21 cellular contexts compared by ENCODE assay signal in the genomic region with DNA sequence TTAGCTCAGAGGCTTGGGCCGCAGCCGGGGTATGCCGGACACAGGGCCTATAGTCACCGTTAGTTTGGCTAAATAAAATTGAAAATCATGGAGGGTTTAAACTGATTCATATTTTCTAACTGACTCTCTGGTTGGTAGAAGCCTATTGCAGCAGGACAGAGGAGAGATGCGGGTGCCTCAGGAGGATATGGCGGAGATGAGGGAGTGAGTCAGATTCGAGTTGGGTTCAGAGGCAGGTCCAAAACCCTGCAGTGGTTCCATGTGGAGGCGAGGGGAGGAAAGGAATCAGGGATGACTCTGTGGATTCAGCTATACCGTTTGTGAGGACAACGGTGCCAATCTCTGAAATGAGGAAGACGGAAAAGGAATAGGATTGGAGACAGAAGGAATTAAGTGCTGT.
DNase-seq lines count a peak whose midpoint lies in the region; ATAC-seq and TF ChIP-seq lines count a peak whose summit lies in the region.
"Had no signal": no experiment of that assay in that cellular context is flagged by ENCODE, and none has a peak within 500 bp of the region (broad histone marks: within the 10 kb centered on the region; RNA-seq: fewer than 3 reads in every experiment).

No MANE protein-coding gene starts in this region.

- no peak for DNase-seq in cardiac muscle cell (ENCODE audit: low read depth in 1 of 2, low spot score in 1 of 2)
- no peak for DNase-seq in Right ventricle myocardium superior
- no peak for DNase-seq in IMR-90
- no peak for DNase-seq in neuronal stem cell (ENCODE audit: low spot score)
- DNase-seq in smooth muscle cell (lab: John Stamatoyannopoulos, UW; ENCODE audit: unreplicated experiment): no peak
- DNase-seq in dermis blood vessel endothelial cell: no peak
- DNase-seq: Caco-2; CD4-positive, CD25-positive, alpha-beta regulatory T cell; CD8-positive, alpha-beta T cell; DMS153; DMS79; EL; GDM1; GM23248; H7; HCEC 1CT had no signal

- no peak overlapping the region for H2BK12ac ChIP-seq in neuronal stem cell (ENCODE audit: low read length)

- ATAC-seq in Right ventricle myocardium superior (ENCODE audit: poor library complexity): no peak
- ATAC-seq in IMR-90 (ENCODE audit: low read depth): no peak
- no peak for ATAC-seq in GM18502 (IDR thresholded peaks at IDR 0.05; ENCODE audit: poor library complexity, unreplicated experiment)
- no peak for ATAC-seq in GM18858 (IDR thresholded peaks at IDR 0.05; ENCODE audit: unreplicated experiment)
- ATAC-seq: CD8-positive, alpha-beta T cell; GM12878 had no signal

- intact Hi-C loops in Right ventricle myocardium superior (cut with DNase I): no loop called here
- intact Hi-C loops in IMR-90 (cut with micrococcal nuclease): loop anchor here (5.0 kb wide), 1 partner anchor 41 kb away; no protein-coding TSS in a partner anchor

- H3K4me2 ChIP-seq in IMR-90 (ENCODE audit: low read depth, low read length) (no peak overlapping the region), neuronal stem cell (ENCODE audit: insufficient read depth, low read length, poor library complexity, severe bottlenecking) (no peak overlapping the region), smooth muscle cell (no peak overlapping the region)
- H3K4me2 ChIP-seq: BLaER1 had no signal

- peak overlapping the region; percentile 28; the same call in 1 of the 2 replicates for H3K4ac ChIP-seq in IMR-90 (ENCODE audit: low read depth, low read length)
- no peak overlapping the region for H3K4ac ChIP-seq in neuronal stem cell (ENCODE audit: low read length)

- H2AFZ ChIP-seq in IMR-90 (replicated peaks; ENCODE audit: low read length, poor library complexity) (no peak overlapping the region), neuronal stem cell (ENCODE audit: low read length) (no peak overlapping the region), smooth muscle cell (ENCODE audit: low read depth) (no peak overlapping the region)
- H2AFZ ChIP-seq: GM23248 had no signal

- dilution Hi-C loops in IMR-90 (cut with HindIII; ENCODE audit: low sequenced_read_pairs, unreplicated experiment): no loop called here

- H4K5ac ChIP-seq in IMR-90 (ENCODE audit: low read depth, low read length): no peak overlapping the region

- H2BK120ac ChIP-seq in IMR-90 (ENCODE audit: low read depth, low read length) (peak overlapping the region; percentile 35), neuronal stem cell (ENCODE audit: low read depth, low read length) (no peak overlapping the region)

- H4K91ac ChIP-seq in IMR-90 (ENCODE audit: insufficient read depth, low read depth, low read length) (no peak overlapping the region), neuronal stem cell (ENCODE audit: low read depth, low read length, poor library complexity) (no peak overlapping the region)

- H2BK5ac ChIP-seq in IMR-90 (ENCODE audit: low read depth, low read length, poor library complexity, severe bottlenecking): no peak overlapping the region
- no peak overlapping the region for H2BK5ac ChIP-seq in neuronal stem cell (ENCODE audit: low read length)

- H3K56ac ChIP-seq in IMR-90 (ENCODE audit: extremely low read depth, insufficient read depth, low read length): no peak overlapping the region

- no peak overlapping the region for H4K8ac ChIP-seq in IMR-90 (ENCODE audit: low read depth in 2 of 2, low read length in 2 of 2)
- no peak overlapping the region for H4K8ac ChIP-seq in neuronal stem cell (ENCODE audit: low read depth, low read length)

- H3K4me1 ChIP-seq in cardiac muscle cell (ENCODE audit: low read depth) (peaks cover 25% of the 10 kb centered on the region), IMR-90 (ENCODE audit: control insufficient read depth, insufficient read depth, low read length) (peaks cover 10% of the 10 kb centered on the region; the same call in 1 of the 2 replicates), neuronal stem cell (ENCODE audit: control insufficient read depth in 2 of 2, insufficient read depth in 1 of 2, low read depth in 1 of 2, low read length in 2 of 2) (peaks cover 0 to 4% of the 10 kb centered on the region in 2 donors), smooth muscle cell (ENCODE audit: low read depth) (peaks cover 8% of the 10 kb centered on the region)
- H3K4me1 ChIP-seq: BLaER1 had no signal

- TF ChIP-seq CTCF in cardiac muscle cell (IDR thresholded peaks at IDR 0.05; ENCODE audit: low read depth, low read length): no peak
- TF ChIP-seq CTCF in IMR-90 (conservative IDR thresholded peaks at IDR 0.05; ENCODE audit: low read depth, low read length): no peak
- no peak for TF ChIP-seq CTCF in smooth muscle cell (IDR thresholded peaks at IDR 0.05; ENCODE audit: borderline replicate concordance, insufficient read depth, poor library complexity, severe bottlenecking)

- no peak overlapping the region for H2BK20ac ChIP-seq in IMR-90 (ENCODE audit: low read depth, low read length)

- H3K27ac ChIP-seq in cardiac muscle cell (peak overlapping the region; percentile 84), IMR-90 (ENCODE audit: insufficient read depth, low read length) (no peak overlapping the region), neuronal stem cell (replicated peaks; ENCODE audit: low read length) (no peak overlapping the region), smooth muscle cell (ENCODE audit: low read depth) (peak overlapping the region; percentile 76)
- H3K27ac ChIP-seq: BLaER1, C4-2B, GM23248 had no signal

- no peak for TF ChIP-seq RAD21 in IMR-90 (IDR thresholded peaks at IDR 0.05; ENCODE audit: low read length)

- no TSS peak for BruUV-seq in IMR-90 (replicated peaks; lab: Mats Ljungman, UMichigan)

- H3K23ac ChIP-seq in IMR-90 (ENCODE audit: low read depth, low read length) (no peak overlapping the region), neuronal stem cell (ENCODE audit: low read depth, low read length, poor library complexity) (no peak overlapping the region)

- CTCF ChIA-PET in IMR-90 (lab: Yijun Ruan, JAX): no interaction called here

- H3K4me3 ChIP-seq in cardiac muscle cell (no peak overlapping the region), IMR-90 (ENCODE audit: insufficient read depth, low read depth, low read length) (no peak overlapping the region), neuronal stem cell (ENCODE audit: low read length in 2 of 2) (no peak overlapping the region), smooth muscle cell (no peak overlapping the region)
- H3K4me3 ChIP-seq: BLaER1, GM12878, GM23248 had no signal

- H4K20me1 ChIP-seq in IMR-90 (ENCODE audit: insufficient read depth, low read length) (no peaks in the 10 kb centered on the region), smooth muscle cell (ENCODE audit: low read depth) (no peaks in the 10 kb centered on the region)
- H4K20me1 ChIP-seq: BLaER1 had no signal

- 86% methylated on average over 9 of the region's 11 CpGs; no CpG with 5 or more reads in 1 of the 2 experiments for WGBS in IMR-90 (ENCODE audit: extremely low coverage in 2 of 2, insufficient read length in 1 of 2), 2 experiments
- WGBS in neuronal stem cell (ENCODE audit: extremely low coverage in 2 of 2, insufficient read length in 2 of 2, insufficient replicate concordance in 1 of 2), 2 donors: no CpG with 5 or more reads among the region's 11 CpGs
- WGBS in smooth muscle cell (ENCODE audit: low lambda C conversion rate): 80% methylated on average over 11 of the region's 11 CpGs

- H3F3A ChIP-seq in smooth muscle cell (ENCODE audit: low read depth): peaks cover 45% of the 10 kb centered on the region

- H2BK15ac ChIP-seq in IMR-90 (ENCODE audit: low read depth, low read length) (peak overlapping the region; percentile 73; the same call in 1 of the 3 replicates), neuronal stem cell (ENCODE audit: low read length) (no peak overlapping the region)

- H3K79me1 ChIP-seq in IMR-90 (ENCODE audit: low read depth in 1 of 2, low read length in 2 of 2) (no peaks in the 10 kb centered on the region; a peak in 1 of 4 replicates), neuronal stem cell (ENCODE audit: low read depth, low read length) (no peaks in the 10 kb centered on the region)

- H3K9me1 ChIP-seq in IMR-90 (ENCODE audit: insufficient read depth, low read length): peaks cover 15% of the 10 kb centered on the region; the same call in 1 of the 2 replicates

- POLR2A ChIA-PET in IMR-90 (lab: Charles Lee; ENCODE audit: unreplicated experiment): no interaction called here

- TF ChIP-seq POLR2A in IMR-90 (IDR thresholded peaks at IDR 0.05; ENCODE audit: low read depth, low read length): no peak

- no peak overlapping the region for H2AK9ac ChIP-seq in IMR-90 (replicated peaks; ENCODE audit: low read depth, low read length, poor library complexity)

- no peak overlapping the region for H3K18ac ChIP-seq in IMR-90 (ENCODE audit: low read depth, low read length)
- H3K18ac ChIP-seq in neuronal stem cell (ENCODE audit: low read length): peak overlapping the region; percentile 67

- H3K36me3 ChIP-seq in cardiac muscle cell: peaks cover 24% of the 10 kb centered on the region
- H3K36me3 ChIP-seq in IMR-90 (ENCODE audit: control insufficient read depth, insufficient read depth, low read length): no peaks in the 10 kb centered on the region
- H3K36me3 ChIP-seq in neuronal stem cell (replicated peaks in 1 of 2; ENCODE audit: control insufficient read depth in 2 of 2, insufficient read depth in 2 of 2, low read length in 2 of 2): peaks cover 0 to 28% of the 10 kb centered on the region in 2 donors
- H3K36me3 ChIP-seq in smooth muscle cell (ENCODE audit: low read depth): peaks cover 5% of the 10 kb centered on the region
- H3K36me3 ChIP-seq: BLaER1 had no signal

- H3K9me3 ChIP-seq in cardiac muscle cell (ENCODE audit: low read depth): no peaks in the 10 kb centered on the region
- no peaks in the 10 kb centered on the region for H3K9me3 ChIP-seq in IMR-90 (ENCODE audit: control insufficient read depth, insufficient read depth, low read length)
- no peaks in the 10 kb centered on the region for H3K9me3 ChIP-seq in neuronal stem cell (replicated peaks in 1 of 2; ENCODE audit: control insufficient read depth in 2 of 2, insufficient read depth in 1 of 2, low read depth in 1 of 2, low read length in 2 of 2)
- H3K9me3 ChIP-seq in smooth muscle cell (replicated peaks; ENCODE audit: low read depth): no peaks in the 10 kb centered on the region
- H3K9me3 ChIP-seq: BLaER1, Caco-2 had no signal

- peak overlapping the region; percentile 67 for H3K14ac ChIP-seq in IMR-90 (replicated peaks; ENCODE audit: low read depth, low read length)
- H3K14ac ChIP-seq in neuronal stem cell (ENCODE audit: low read length): no peak overlapping the region

- in situ Hi-C loops in IMR-90 (cut with MboI; ENCODE audit: low sequenced_read_pairs): no loop called here

- H3K27me3 ChIP-seq in cardiac muscle cell (no peaks in the 10 kb centered on the region), IMR-90 (ENCODE audit: control insufficient read depth, insufficient read depth, low read length) (no peaks in the 10 kb centered on the region), neuronal stem cell (ENCODE audit: control insufficient read depth in 3 of 3, insufficient read depth in 3 of 3, low read depth in 1 of 3, low read length in 3 of 3) (no peaks in the 10 kb centered on the region), smooth muscle cell (ENCODE audit: low read depth) (no peaks in the 10 kb centered on the region)
- H3K27me3 ChIP-seq: BLaER1 had no signal

- H2AK5ac ChIP-seq in IMR-90 (ENCODE audit: low read depth, low read length) (peak overlapping the region; percentile 43; the same call in 1 of the 2 replicates), neuronal stem cell (ENCODE audit: low read depth, low read length) (no peak overlapping the region)

- H3K9ac ChIP-seq in IMR-90 (ENCODE audit: low read depth, low read length) (no peak overlapping the region), neuronal stem cell (ENCODE audit: low read depth, low read length, poor library complexity) (no peak overlapping the region), smooth muscle cell (ENCODE audit: low read depth) (no peak overlapping the region)
- H3K9ac ChIP-seq: BLaER1, GM23248 had no signal

- peaks cover 79% of the 10 kb centered on the region for H3K79me2 ChIP-seq in smooth muscle cell (ENCODE audit: low read depth)

Comparison
In these comparisons a context has a peak if more than half of its experiments do, and no peak if none do; other contexts are left out.
1. H3K27ac ChIP-seq: peak in cardiac muscle cell (single experiment) and smooth muscle cell (single experiment); none in IMR-90 (single experiment) and neuronal stem cell (single experiment).